In the genomic region with DNA sequence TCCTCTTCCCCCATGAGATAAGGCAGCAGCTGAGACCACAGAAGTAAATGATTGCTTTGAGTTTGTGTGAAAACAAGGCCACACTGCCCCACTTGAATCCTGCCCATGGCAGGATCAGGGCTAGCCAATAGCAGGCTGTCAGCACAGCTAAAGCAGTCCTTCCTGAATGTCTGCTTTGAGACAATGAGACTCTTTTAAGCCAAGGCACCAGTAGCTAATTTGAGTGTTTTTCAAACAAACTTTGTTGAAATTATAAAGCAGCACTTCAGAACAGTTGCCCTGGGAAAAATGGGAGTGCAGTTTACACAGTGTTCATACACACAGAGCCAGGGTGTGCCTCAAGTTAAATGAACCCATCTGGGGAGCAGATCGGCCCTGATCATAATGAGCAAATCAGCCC, we compare ENCODE assay signal across 14 cellular contexts.
A peak's percentile ranks its signal among the peaks of the same experiment; 100 is the strongest.
DNase-seq lines count a peak whose midpoint lies in the region; ATAC-seq, FAIRE-seq and TF ChIP-seq lines count a peak whose summit lies in the region.
"Had no signal": no experiment of that assay in that cellular context is flagged by ENCODE, and none has a peak within 500 bp of the region (broad histone marks: within the 10 kb centered on the region; RNA-seq: fewer than 3 reads in every experiment).

No MANE protein-coding gene starts in this region.

- DNase-seq in NCI-H748 (lab: John Stamatoyannopoulos, UW; ENCODE audit: unreplicated experiment): peak; percentile 98
- DNase-seq in islet precursor cell: peak; percentile 90
- DNase-seq in retina: peak; percentile 7
- DNase-seq in stimulated activated CD4-positive, alpha-beta T cell treated with anti-CD3 and anti-CD28 coated beads, Interleukin-2, amount 100 ng/mL, for 24 hours: no peak
- DNase-seq in GM12892 (ENCODE audit: insufficient read length): no peak
- DNase-seq in NCI-H1417 treated with DMSO at 0.1 percent for 48 hours (lab: John Stamatoyannopoulos, UW): no peak
- DNase-seq: activated B cell treated with CpG ODN at 0.5 μM for 24 hours; central memory CD4-positive, alpha-beta T cell; IMR-90; kidney; NCI-H2081 treated with DMSO at 0.1 percent for 48 hours; SHP77 treated with DMSO at 0.1 percent for 48 hours had no signal

- peak; percentile 63 for ATAC-seq in GM19043 (IDR thresholded peaks at IDR 0.05; ENCODE audit: low read depth, unreplicated experiment)
- no peak for ATAC-seq in HG03565 (IDR thresholded peaks at IDR 0.05; ENCODE audit: unreplicated experiment)

- TF ChIP-seq POLR2A in GM12892 (IDR thresholded peaks at IDR 0.05; ENCODE audit: low read depth, low read length): no peak

- no peak for FAIRE-seq in GM12892 (lab: Jason Lieb, UNC)
- FAIRE-seq: kidney had no signal

Comparison
In these comparisons a context has a peak if more than half of its experiments do, and no peak if none do; other contexts are left out.
1. DNase-seq: peak in NCI-H748 (single experiment), islet precursor cell (single experiment) and retina (single experiment); none in stimulated activated CD4-positive, alpha-beta T cell treated with anti-CD3 and anti-CD28 coated beads, Interleukin-2, amount 100 ng/mL, for 24 hours (0 of 2), GM12892 (single experiment) and NCI-H1417 treated with DMSO at 0.1 percent for 48 hours (single experiment).